In genomic region chr11:44886765-44887164, GRCh38 we compare ENCODE assay signal across 16 cellular contexts.
DNase-seq lines count a peak whose midpoint lies in the region; ATAC-seq and TF ChIP-seq lines count a peak whose summit lies in the region.
"Had no signal": no experiment of that assay in that cellular context is flagged by ENCODE, and none has a peak within 500 bp of the region (broad histone marks: within the 10 kb centered on the region; RNA-seq: fewer than 3 reads in every experiment).

No MANE protein-coding gene starts in this region.

- H3K4me1 Mint-ChIP-seq in activated T-helper 17 cell treated with anti-CD3 and anti-CD28 coated beads, Interleukin-2, amount 50 U/mL, for 72 hours: peaks cover 14% of the 10 kb centered on the region
- H3K4me1 Mint-ChIP-seq: activated CD4-positive, alpha-beta T cell treated with anti-CD3 and anti-CD28 coated beads, Interleukin-2, amount 10 ng/mL, durations not matched to agents 7 days and 5 days had no signal

- TF ChIP-seq POLR2A in sigmoid colon (IDR thresholded peaks at IDR 0.05): no peak

- H3K36me3 Mint-ChIP-seq in activated T-helper 17 cell treated with anti-CD3 and anti-CD28 coated beads, Interleukin-2, amount 50 U/mL, for 72 hours (ENCODE audit: low read depth): no peaks in the 10 kb centered on the region

- no peak for TF ChIP-seq CTCF in fibroblast of pulmonary artery (IDR thresholded peaks at IDR 0.05; ENCODE audit: low read length, missing control alignments)
- TF ChIP-seq CTCF in sigmoid colon (IDR thresholded peaks at IDR 0.05): no peak
- no peak for TF ChIP-seq CTCF in upper lobe of right lung (IDR thresholded peaks at IDR 0.05)

- H3K27ac ChIP-seq in sigmoid colon: peak overlapping the region; percentile 69 to 83 (median 72)
- H3K27ac ChIP-seq in upper lobe of right lung: no peak overlapping the region
- H3K27ac ChIP-seq: KMS-11, parathyroid adenoma had no signal

- no peaks in the 10 kb centered on the region for H3K9me3 Mint-ChIP-seq in activated T-helper 17 cell treated with anti-CD3 and anti-CD28 coated beads, Interleukin-2, amount 50 U/mL, for 72 hours
- H3K9me3 Mint-ChIP-seq: activated CD4-positive, alpha-beta T cell treated with anti-CD3 and anti-CD28 coated beads, Interleukin-2, amount 10 ng/mL, durations not matched to agents 7 days and 5 days; CD4-positive, alpha-beta T cell; T-cell had no signal

- H3K27me3 ChIP-seq in adipocyte (replicated peaks; ENCODE audit: control insufficient read depth, insufficient read depth, low read length): peaks cover 15% of the 10 kb centered on the region
- H3K27me3 ChIP-seq in sigmoid colon: no peaks in the 10 kb centered on the region
- no peaks in the 10 kb centered on the region for H3K27me3 ChIP-seq in upper lobe of right lung

- H3K36me3 ChIP-seq in adipocyte (ENCODE audit: control insufficient read depth, insufficient read depth, low read length, severe bottlenecking) (no peaks in the 10 kb centered on the region), sigmoid colon (no peaks in the 10 kb centered on the region), upper lobe of right lung (no peaks in the 10 kb centered on the region)

- H3K9me3 ChIP-seq in adipocyte (ENCODE audit: control insufficient read depth, low read length): no peaks in the 10 kb centered on the region
- no peaks in the 10 kb centered on the region for H3K9me3 ChIP-seq in sigmoid colon
- H3K9me3 ChIP-seq in upper lobe of right lung: no peaks in the 10 kb centered on the region

- H3K4me1 ChIP-seq in adipocyte (ENCODE audit: control insufficient read depth, insufficient read depth, low read length) (peaks cover 15% of the 10 kb centered on the region), sigmoid colon (peaks cover 0 to 40% (median 35%) of the 10 kb centered on the region in 4 donors), upper lobe of right lung (no peaks in the 10 kb centered on the region)
- H3K4me1 ChIP-seq: parathyroid adenoma had no signal

- no peak for ATAC-seq in upper lobe of right lung
- no peak for ATAC-seq in activated T-helper 17 cell treated with anti-CD3 and anti-CD28 coated beads, Interleukin-2, amount 50 U/mL, for 72 hours (replicated peaks)
- ATAC-seq: T-cell had no signal

- no peaks in the 10 kb centered on the region for H3K27me3 Mint-ChIP-seq in activated T-helper 17 cell treated with anti-CD3 and anti-CD28 coated beads, Interleukin-2, amount 50 U/mL, for 72 hours
- H3K27me3 Mint-ChIP-seq: CD4-positive, alpha-beta T cell; T-cell had no signal

- TF ChIP-seq EP300 in sigmoid colon (IDR thresholded peaks at IDR 0.05): no peak

- no peak overlapping the region for H3K27ac Mint-ChIP-seq in activated T-helper 17 cell treated with anti-CD3 and anti-CD28 coated beads, Interleukin-2, amount 50 U/mL, for 72 hours
- H3K27ac Mint-ChIP-seq: activated CD4-positive, alpha-beta T cell treated with anti-CD3 and anti-CD28 coated beads, Interleukin-2, amount 10 ng/mL, durations not matched to agents 7 days and 5 days; CD4-positive, alpha-beta T cell had no signal

- DNase-seq in EL (peak; percentile 56), adipocyte (ENCODE audit: low read depth) (peak; percentile 62), fibroblast of pulmonary artery (ENCODE audit: low read depth) (peak; percentile 68), sigmoid colon (no peak), upper lobe of right lung (no peak), GDM1 (lab: John Stamatoyannopoulos, UW) (no peak)
- DNase-seq in activated CD8-positive, alpha-beta memory T cell treated with anti-CD3 and anti-CD28 coated beads for 24 hours: no peak
- DNase-seq: activated CD4-positive, alpha-beta T cell treated with anti-CD3 and anti-CD28 coated beads, Interleukin-2, amount 10 ng/mL, durations not matched to agents 7 days and 5 days; activated effector memory CD4-positive, alpha-beta T cell treated with Interleukin-2 at 50 U/mL for 16 hours; CD4-positive, alpha-beta T cell; cerebellar nuclear complex; NCI-H2081 treated with DMSO at 0.1 percent for 48 hours; T-cell had no signal

- no peak overlapping the region for H3K9ac ChIP-seq in adipocyte (ENCODE audit: low read length)
- H3K9ac ChIP-seq: KMS-11, parathyroid adenoma had no signal

- no peak overlapping the region for H3K4me3 Mint-ChIP-seq in activated T-helper 17 cell treated with anti-CD3 and anti-CD28 coated beads, Interleukin-2, amount 50 U/mL, for 72 hours
- H3K4me3 Mint-ChIP-seq: activated CD4-positive, alpha-beta T cell treated with anti-CD3 and anti-CD28 coated beads, Interleukin-2, amount 10 ng/mL, durations not matched to agents 7 days and 5 days; CD4-positive, alpha-beta T cell; T-cell had no signal

- WGBS in sigmoid colon, 2 donors: 66 to 75% methylated on average over 4 of the region's 4 CpGs

- intact Hi-C loops in sigmoid colon (cut with DNase I): no loop called here
- intact Hi-C loops in upper lobe of right lung (cut with DNase I): no loop called here

- no peak overlapping the region for H3K4me3 ChIP-seq in adipocyte (ENCODE audit: low read length)
- no peak overlapping the region for H3K4me3 ChIP-seq in fibroblast of pulmonary artery (replicated peaks; ENCODE audit: low read depth, low read length)
- H3K4me3 ChIP-seq in sigmoid colon: no peak overlapping the region
- H3K4me3 ChIP-seq in upper lobe of right lung: no peak overlapping the region

Comparison
In these comparisons a context has a peak if more than half of its experiments do, and no peak if none do; other contexts are left out.
1. DNase-seq: peak in EL (single experiment), adipocyte (single experiment) and fibroblast of pulmonary artery (single experiment); none in sigmoid colon (single experiment), activated CD8-positive, alpha-beta memory T cell treated with anti-CD3 and anti-CD28 coated beads for 24 hours (single experiment), upper lobe of right lung (single experiment) and GDM1 (single experiment).